In genomic region chrX:120755066-120755846, GRCh38 we compare ENCODE assay signal across 10 cellular contexts.
DNase-seq lines count a peak whose midpoint lies in the region; ATAC-seq and TF ChIP-seq lines count a peak whose summit lies in the region.
"Had no signal": no experiment of that assay in that cellular context is flagged by ENCODE, and none has a peak within 500 bp of the region (broad histone marks: within the 10 kb centered on the region; RNA-seq: fewer than 3 reads in every experiment).

No MANE protein-coding gene starts in this region.

- no peaks in the 10 kb centered on the region for H3K36me3 ChIP-seq in SU-DHL-6 (ENCODE audit: low read length)

- H3K27me3 ChIP-seq in CD4-positive, alpha-beta T cell (ENCODE audit: control insufficient read depth, insufficient read depth, low read length): no peaks in the 10 kb centered on the region
- H3K27me3 ChIP-seq in SU-DHL-6 (ENCODE audit: low read length): no peaks in the 10 kb centered on the region

- no peaks in the 10 kb centered on the region for H3K27me3 Mint-ChIP-seq in CD4-positive, alpha-beta T cell

- H3K4me3 Mint-ChIP-seq in CD4-positive, alpha-beta T cell: peak overlapping the region; percentile 0

- no peak overlapping the region for H3K27ac ChIP-seq in CD4-positive, alpha-beta T cell (ENCODE audit: low read depth, low read length)
- H3K27ac ChIP-seq in SU-DHL-6 (ENCODE audit: low read depth, low read length): peak overlapping the region; percentile 100

- H3K4me2 ChIP-seq in SU-DHL-6 (ENCODE audit: low read depth, low read length, poor library complexity, severe bottlenecking): peak overlapping the region; percentile 98

- POLR2A ChIA-PET in CD4-positive, alpha-beta T cell (lab: Charles Lee): no interaction called here

- no peaks in the 10 kb centered on the region for H3K36me3 Mint-ChIP-seq in CD4-positive, alpha-beta T cell (ENCODE audit: low read depth)

- H3K9me3 ChIP-seq in CD4-positive, alpha-beta T cell (ENCODE audit: control insufficient read depth, low read length): no peaks in the 10 kb centered on the region
- no peaks in the 10 kb centered on the region for H3K9me3 ChIP-seq in SU-DHL-6 (ENCODE audit: insufficient read depth, low read length)

- DNase-seq in CD4-positive, alpha-beta T cell: peak in 4 of 10 experiments; percentile 2 to 17 (median 10)
- DNase-seq in HuH-7 (ENCODE audit: low spot score): no peak
- no peak for DNase-seq in activated effector memory CD4-positive, alpha-beta T cell treated with Interleukin-2 at 50 U/mL for 16 hours
- DNase-seq in dermis blood vessel endothelial cell: no peak
- DNase-seq in sciatic nerve (ENCODE audit: low spot score): no peak
- DNase-seq: DND-41, mesendoderm had no signal

- H3K4me3 ChIP-seq in SU-DHL-6 (ENCODE audit: insufficient read depth, low read length, poor library complexity, severe bottlenecking): peak overlapping the region; percentile 13

- ATAC-seq in CD4-positive, alpha-beta T cell (ENCODE audit: poor library complexity): peak; percentile 76
- ATAC-seq in GM19372 (IDR thresholded peaks at IDR 0.05; ENCODE audit: low read depth, unreplicated experiment) (peak; percentile 79), HG03354 (IDR thresholded peaks at IDR 0.05; ENCODE audit: poor library complexity, severe bottlenecking, unreplicated experiment) (peak; percentile 76), sciatic nerve (no peak)

- H3K79me2 ChIP-seq in SU-DHL-6 (ENCODE audit: insufficient read depth, low read length): no peaks in the 10 kb centered on the region; the same call in 1 of the 2 replicates

- peak overlapping the region; percentile 64 for H3K9ac ChIP-seq in SU-DHL-6 (ENCODE audit: low read length)

- H3F3A ChIP-seq in SU-DHL-6 (ENCODE audit: insufficient read depth): peaks cover 43% of the 10 kb centered on the region

- H3K4me1 Mint-ChIP-seq in CD4-positive, alpha-beta T cell (ENCODE audit: low read depth): peaks cover 48% of the 10 kb centered on the region

- intact Hi-C loops in CD4-positive, alpha-beta T cell (cut with DNase I, micrococcal nuclease): loop anchor here in 1 of 2 experiments (10.0 kb wide), 1 partner anchor 90 kb away; no protein-coding TSS in a partner anchor
- intact Hi-C loops in sciatic nerve (cut with DNase I): no loop called here

- no peaks in the 10 kb centered on the region for H3K9me3 Mint-ChIP-seq in CD4-positive, alpha-beta T cell

- TF ChIP-seq CTCF in CD4-positive, alpha-beta T cell (IDR thresholded peaks at IDR 0.05): no peak
- TF ChIP-seq CTCF in SU-DHL-6 (IDR thresholded peaks at IDR 0.05; ENCODE audit: insufficient read depth, low read length, poor library complexity, severe bottlenecking): no peak

- no peaks in the 10 kb centered on the region for H3K9me2 ChIP-seq in SU-DHL-6 (replicated peaks; ENCODE audit: insufficient read depth, low read length)

- no peaks in the 10 kb centered on the region for H4K20me1 ChIP-seq in SU-DHL-6 (ENCODE audit: low read depth, low read length)

- CTCF ChIA-PET in CD4-positive, alpha-beta T cell (lab: Charles Lee): no interaction called here

- no peak overlapping the region for H2AFZ ChIP-seq in SU-DHL-6 (ENCODE audit: low read depth, low read length, severe bottlenecking)

- peak overlapping the region; percentile 64 for H3K27ac Mint-ChIP-seq in CD4-positive, alpha-beta T cell
